22 cellular contexts compared by ENCODE assay signal in the genomic region with DNA sequence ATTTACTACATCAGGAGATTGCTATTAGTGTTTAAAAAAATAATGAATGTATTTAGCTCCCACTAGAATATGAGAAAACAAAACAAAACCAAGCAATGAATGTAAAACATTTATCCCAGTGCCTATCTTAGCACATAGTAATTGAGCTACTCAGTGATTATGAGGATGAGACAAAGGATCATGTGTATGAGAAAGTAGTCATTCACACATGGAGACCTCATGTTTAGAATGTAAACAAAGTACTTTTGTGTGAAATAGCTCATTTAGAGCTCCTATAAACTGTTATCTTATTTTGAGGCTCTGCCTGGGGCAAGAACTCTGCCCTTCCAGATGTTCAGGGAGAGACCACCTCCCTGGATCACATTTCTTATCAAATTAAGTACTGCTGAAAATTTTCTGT.
"Had no signal": no experiment of that assay in that cellular context is flagged by ENCODE, and none has a peak within 500 bp of the region (broad histone marks: within the 10 kb centered on the region; RNA-seq: fewer than 3 reads in every experiment).

No MANE protein-coding gene starts in this region.

- H3K9ac ChIP-seq: neural progenitor cell had no signal

- H3K27ac ChIP-seq: neural progenitor cell, pancreas, psoas muscle, right lobe of liver, sigmoid colon, stomach, thoracic aorta, thyroid gland, tibial nerve, upper lobe of left lung, vagina had no signal

- H3K27me3 ChIP-seq: neural progenitor cell, pancreas, right lobe of liver, sigmoid colon, stomach, thyroid gland, tibial nerve, upper lobe of left lung, vagina had no signal

- H3K4me2 ChIP-seq: neural progenitor cell had no signal

- H3K36me3 ChIP-seq: neural progenitor cell, pancreas, right lobe of liver, sigmoid colon, stomach, thoracic aorta, thyroid gland, upper lobe of left lung, vagina had no signal

- DNase-seq: natural killer cell; occipital lobe; pancreas; posterior cingulate gyrus; psoas muscle; right cardiac atrium; right lobe of liver; sigmoid colon; small intestine; stimulated activated CD4-positive, alpha-beta T cell treated with anti-CD3 and anti-CD28 coated beads, Interleukin-15, amount 100 ng/mL, for 24 hours; stimulated activated CD4-positive, alpha-beta T cell treated with anti-CD3 and anti-CD28 coated beads, Interleukin-2, amount 100 ng/mL, for 24 hours; stimulated activated CD4-positive, alpha-beta T cell treated with anti-CD3 and anti-CD28 coated beads, Interleukin-2, amount 100 ng/mL, for 48 hours; stimulated activated CD4-positive, alpha-beta T cell treated with anti-CD3 and anti-CD28 coated beads, Interleukin-4, amount 100 ng/mL, for 24 hours; stimulated activated naive B cell treated with anti-CD40 and anti-IgM and Interleukin-4, amounts not matched to agents 10 μg/mL and 1 μg/mL and 100 μg/mL, for 72 hours; stimulated activated naive CD4-positive, alpha-beta T cell treated with Interleukin-2 at 50 U/mL for 16 hours; stomach; thyroid gland; upper lobe of left lung had no signal

- FAIRE-seq: pancreas, small intestine had no signal

- H3K4me1 ChIP-seq: neural progenitor cell, pancreas, psoas muscle, right lobe of liver, sigmoid colon, stomach, tibial nerve, upper lobe of left lung, vagina had no signal

- H3K4me3 ChIP-seq: neural progenitor cell, pancreas, psoas muscle, right lobe of liver, sigmoid colon, stomach, thoracic aorta, thyroid gland, tibial nerve, upper lobe of left lung, vagina had no signal
